Comparison of ENCODE assay signal across 9 cellular contexts in the genomic region with DNA sequence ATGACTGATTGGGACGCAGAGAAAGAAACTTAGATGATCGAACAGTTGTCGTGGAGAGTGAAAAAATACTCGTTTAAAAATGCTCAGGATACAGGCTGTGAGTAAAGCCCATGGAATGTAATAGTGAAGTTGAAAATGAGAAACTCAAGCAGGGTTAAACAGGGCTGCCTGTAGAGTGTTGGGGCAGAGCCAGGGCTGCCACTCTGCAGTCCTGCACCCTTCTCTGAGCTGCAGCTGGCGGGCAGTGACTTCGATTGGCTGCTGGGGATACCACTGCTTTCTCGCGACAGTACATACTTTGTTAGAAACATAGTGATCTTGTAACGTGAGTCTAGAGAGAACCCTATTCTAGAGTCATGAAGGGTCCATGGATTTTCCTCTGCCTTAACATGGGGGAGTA.
DNase-seq lines count a peak whose midpoint lies in the region; ATAC-seq, FAIRE-seq and TF ChIP-seq lines count a peak whose summit lies in the region.
"Had no signal": no experiment of that assay in that cellular context is flagged by ENCODE, and none has a peak within 500 bp of the region (broad histone marks: within the 10 kb centered on the region; RNA-seq: fewer than 3 reads in every experiment).

No MANE protein-coding gene starts in this region.

- H3K4me3 ChIP-seq in kidney (ENCODE audit: low read length in 2 of 2) = no peak overlapping the region

- H3K27ac ChIP-seq in kidney (ENCODE audit: low read depth in 2 of 2, low read length in 2 of 2) = no peak overlapping the region

- H3K9me3 Mint-ChIP-seq in brain = no peaks in the 10 kb centered on the region

- peaks cover 0 to 2% of the 10 kb centered on the region in 2 donors for H3K36me3 ChIP-seq in kidney (ENCODE audit: control insufficient read depth in 1 of 2, insufficient read depth in 2 of 2, low read length in 2 of 2)

- no peak for FAIRE-seq in kidney (lab: Jason Lieb, UNC)

- peaks cover 20 to 38% of the 10 kb centered on the region in 2 donors for H3K4me1 ChIP-seq in kidney (ENCODE audit: control insufficient read depth in 1 of 2, insufficient read depth in 1 of 2, low read depth in 1 of 2, low read length in 2 of 2)

- intact Hi-C loops in kidney (cut with DNase I) = no loop called here

- no peak for ATAC-seq in GM19397 (IDR thresholded peaks at IDR 0.05; ENCODE audit: unreplicated experiment)
- no peak for ATAC-seq in GM18498 (IDR thresholded peaks at IDR 0.05; ENCODE audit: unreplicated experiment)

- peaks cover 32% of the 10 kb centered on the region for H3K36me3 Mint-ChIP-seq in brain

- peak overlapping the region in 4 of 5 experiments; percentile 51 to 88 (median 78) for H3K27ac Mint-ChIP-seq in brain

- no peak for TF ChIP-seq CTCF in brain (conservative IDR thresholded peaks at IDR 0.05)
- no peak for TF ChIP-seq CTCF in kidney (IDR thresholded peaks at IDR 0.05; ENCODE audit: borderline replicate concordance, extremely low read depth, insufficient read depth)

- no peaks in the 10 kb centered on the region for H3K9me3 ChIP-seq in kidney (ENCODE audit: control insufficient read depth in 1 of 2, low read length in 2 of 2)

- peaks cover 93% of the 10 kb centered on the region for H3K4me1 Mint-ChIP-seq in brain

- H3K4me3 Mint-ChIP-seq in brain = peak overlapping the region in 4 of 5 experiments; percentile 49 to 73 (median 64)

- DNase-seq in HS-5 (ENCODE audit: low read depth) (peak; percentile 47), kidney (peak; percentile 81), superior temporal gyrus (ENCODE audit: extremely low spot score) (peak; percentile 80), H4 (ENCODE audit: low spot score) (no peak)
- DNase-seq in activated CD4-positive, alpha-beta T cell treated with anti-CD3 and anti-CD28 coated beads, Interleukin-2, amount 50 U/mL, for 48 hours = no peak
- DNase-seq: stimulated activated naive CD4-positive, alpha-beta T cell treated with Interleukin-2 at 50 U/mL for 16 hours had no signal

- H3K9ac ChIP-seq in kidney (ENCODE audit: low read length in 2 of 2) = no peak overlapping the region

- H3K27me3 Mint-ChIP-seq in brain = no peaks in the 10 kb centered on the region

Comparison
In these comparisons a context has a peak if more than half of its experiments do, and no peak if none do; other contexts are left out.
1. DNase-seq: peak in HS-5 (single experiment), kidney (single experiment) and superior temporal gyrus (single experiment); none in H4 (single experiment) and activated CD4-positive, alpha-beta T cell treated with anti-CD3 and anti-CD28 coated beads, Interleukin-2, amount 50 U/mL, for 48 hours (0 of 2).